ENCODE assay signal across 19 cellular contexts in genomic region chr3:45441570-45442313, GRCh38. TPM values are rescaled to one million over a fixed set of nuclear protein-coding genes. Genes with fewer than 3 reads are reported as not detected.
DNase-seq lines count a peak whose midpoint lies in the region; FAIRE-seq lines count a peak whose summit lies in the region.
"Had no signal": no experiment of that assay in that cellular context is flagged by ENCODE, and none has a peak within 500 bp of the region (broad histone marks: within the 10 kb centered on the region; RNA-seq: fewer than 3 reads in every experiment).

No MANE protein-coding gene starts in this region.

- DNase-seq in EH (ENCODE audit: low read depth) (peak; percentile 36), skeletal muscle cell (ENCODE audit: low read depth) (peak; percentile 28), hippocampal formation (lab: John Stamatoyannopoulos, UW) (no peak), small intestine (no peak), NCI-H82 (lab: John Stamatoyannopoulos, UW) (no peak)
- no peak for DNase-seq in activated CD4-positive, alpha-beta T cell treated with anti-CD3 and anti-CD28 coated beads, Interleukin-2, amount 10 ng/mL, durations not matched to agents 7 days and 5 days
- DNase-seq: activated CD4-positive, alpha-beta T cell treated with anti-CD3 and anti-CD28 coated beads, Interleukin-2, amount 50 U/mL, for 1 hour; activated CD8-positive, alpha-beta memory T cell treated with anti-CD3 and anti-CD28 coated beads, Interleukin-2, amount 50 U/mL, for 4 hours; BE2C; body of pancreas; Calu3; heart left ventricle; immature natural killer cell; Kasumi-1; NCI-H526; occipital lobe; stimulated activated CD8-positive, alpha-beta memory T cell treated with anti-CD3 and anti-CD28 coated beads, Interleukin-4, amount 100 ng/mL, for 48 hours had no signal

- no peaks in the 10 kb centered on the region for H3K27me3 ChIP-seq in HUES48 (ENCODE audit: control insufficient read depth, insufficient read depth, low read length)
- H3K27me3 ChIP-seq in small intestine (ENCODE audit: control insufficient read depth in 2 of 2, insufficient read depth in 2 of 2, low read length in 2 of 2): no peaks in the 10 kb centered on the region
- H3K27me3 ChIP-seq: BE2C, body of pancreas, heart left ventricle had no signal

- H3K36me3 Mint-ChIP-seq in activated CD4-positive, alpha-beta T cell treated with anti-CD3 and anti-CD28 coated beads, Interleukin-2, amount 10 ng/mL, durations not matched to agents 7 days and 5 days (ENCODE audit: low read depth): peaks cover 7% of the 10 kb centered on the region

- H3K4me1 Mint-ChIP-seq in activated CD4-positive, alpha-beta T cell treated with anti-CD3 and anti-CD28 coated beads, Interleukin-2, amount 10 ng/mL, durations not matched to agents 7 days and 5 days: peaks cover 6% of the 10 kb centered on the region
- H3K4me1 Mint-ChIP-seq: immature natural killer cell had no signal

- 73 to 86% (median 74%) methylated on average over 6 of the region's 6 CpGs for whole genome bisulfite sequencing in small intestine, 3 donors

- no peaks in the 10 kb centered on the region for H3K27me3 Mint-ChIP-seq in activated CD4-positive, alpha-beta T cell treated with anti-CD3 and anti-CD28 coated beads, Interleukin-2, amount 10 ng/mL, durations not matched to agents 7 days and 5 days

- CTCF ChIA-PET in activated CD4-positive, alpha-beta T cell treated with anti-CD3 and anti-CD28 coated beads, Interleukin-2, amount 10 ng/mL, durations not matched to agents 7 days and 5 days (lab: Charles Lee): no interaction called here

- H3K4me3 ChIP-seq in HUES48 (ENCODE audit: low read depth, low read length): no peak overlapping the region
- no peak overlapping the region for H3K4me3 ChIP-seq in skeletal muscle cell (ENCODE audit: low read depth, low read length)
- H3K4me3 ChIP-seq in small intestine (ENCODE audit: low read depth in 1 of 2, low read length in 2 of 2): no peak overlapping the region
- H3K4me3 ChIP-seq: body of pancreas, heart left ventricle had no signal

- no peaks in the 10 kb centered on the region for H3K9me3 Mint-ChIP-seq in activated CD4-positive, alpha-beta T cell treated with anti-CD3 and anti-CD28 coated beads, Interleukin-2, amount 10 ng/mL, durations not matched to agents 7 days and 5 days
- H3K9me3 Mint-ChIP-seq: immature natural killer cell had no signal

- FAIRE-seq in endometrium (lab: Jason Lieb, UNC) (peak; percentile 97), small intestine (lab: Jason Lieb, UNC) (no peak)

- H3K27ac ChIP-seq in HUES48 (ENCODE audit: low read depth, low read length) (peak overlapping the region; percentile 25), small intestine (ENCODE audit: low read depth in 1 of 2, low read length in 1 of 2) (no peak overlapping the region)
- H3K27ac ChIP-seq: body of pancreas, heart left ventricle had no signal

- H3K4me3 Mint-ChIP-seq in activated CD4-positive, alpha-beta T cell treated with anti-CD3 and anti-CD28 coated beads, Interleukin-2, amount 10 ng/mL, durations not matched to agents 7 days and 5 days: no peak overlapping the region
- H3K4me3 Mint-ChIP-seq: immature natural killer cell had no signal

- no peak overlapping the region for H3K9ac ChIP-seq in HUES48 (ENCODE audit: low read depth, low read length)

- POLR2A ChIA-PET in activated CD4-positive, alpha-beta T cell treated with anti-CD3 and anti-CD28 coated beads, Interleukin-2, amount 10 ng/mL, durations not matched to agents 7 days and 5 days (lab: Charles Lee): no interaction called here

- H3K36me3 ChIP-seq in HUES48 (ENCODE audit: control insufficient read depth, insufficient read depth, low read length) (0 out of 2 replicates have a peak, but pooled peaks cover 6% of the 10 kb centered on the region), small intestine (ENCODE audit: control insufficient read depth in 2 of 2, insufficient read depth in 2 of 2, low read length in 2 of 2) (peaks cover 0 to 1% of the 10 kb centered on the region in 2 donors)
- H3K36me3 ChIP-seq: BE2C had no signal

- H3K27ac Mint-ChIP-seq in activated CD4-positive, alpha-beta T cell treated with anti-CD3 and anti-CD28 coated beads, Interleukin-2, amount 10 ng/mL, durations not matched to agents 7 days and 5 days: no peak overlapping the region
- H3K27ac Mint-ChIP-seq: immature natural killer cell had no signal

- H3K4me1 ChIP-seq in HUES48 (ENCODE audit: control insufficient read depth, insufficient read depth, low read length): peaks cover 31% of the 10 kb centered on the region
- H3K4me1 ChIP-seq in small intestine (ENCODE audit: control insufficient read depth in 2 of 2, insufficient read depth in 1 of 2, low read depth in 1 of 2, low read length in 1 of 2): no peaks in the 10 kb centered on the region
- H3K4me1 ChIP-seq: body of pancreas, heart left ventricle had no signal

- H3K9me3 ChIP-seq in HUES48 (ENCODE audit: control insufficient read depth, insufficient read depth, low read length) (no peaks in the 10 kb centered on the region), small intestine (ENCODE audit: control insufficient read depth, low read depth) (no peaks in the 10 kb centered on the region)
- H3K9me3 ChIP-seq: BE2C, body of pancreas, heart left ventricle had no signal

RNA-seq across cellular contexts. Expression of gene LARS2, which starts 53.4 kb away (rescaled TPM):
- 10 to 100 TPM in 1 of 3 donors, 1 to 10 TPM in 2; 1.8 to 12.0 (median 1.9) TPM for polyA plus RNA-seq in small intestine
- 10 to 100 TPM; 25.3 to 25.4 TPM for total RNA-seq in activated CD4-positive, alpha-beta T cell treated with anti-CD3 and anti-CD28 coated beads, Interleukin-2, amount 10 ng/mL, durations not matched to agents 7 days and 5 days

Comparison
In these comparisons a context has a peak if more than half of its experiments do, and no peak if none do; other contexts are left out.
1. DNase-seq: peak in EH (single experiment) and skeletal muscle cell (single experiment); none in hippocampal formation (0 of 2), small intestine (single experiment), activated CD4-positive, alpha-beta T cell treated with anti-CD3 and anti-CD28 coated beads, Interleukin-2, amount 10 ng/mL, durations not matched to agents 7 days and 5 days (single experiment) and NCI-H82 (single experiment).